In genomic region chr20:4740774-4741431, GRCh38 we compare ENCODE assay signal across 1 cellular context.
TF ChIP-seq lines count a peak whose summit lies in the region.

No MANE protein-coding gene starts in this region.

TF ChIP-seq in HepG2, 621 proteins besides CTCF, POLR2A, EP300 and RAD21 (continued from another document and continues in another):
- TF ChIP-seq, protein P1, sequence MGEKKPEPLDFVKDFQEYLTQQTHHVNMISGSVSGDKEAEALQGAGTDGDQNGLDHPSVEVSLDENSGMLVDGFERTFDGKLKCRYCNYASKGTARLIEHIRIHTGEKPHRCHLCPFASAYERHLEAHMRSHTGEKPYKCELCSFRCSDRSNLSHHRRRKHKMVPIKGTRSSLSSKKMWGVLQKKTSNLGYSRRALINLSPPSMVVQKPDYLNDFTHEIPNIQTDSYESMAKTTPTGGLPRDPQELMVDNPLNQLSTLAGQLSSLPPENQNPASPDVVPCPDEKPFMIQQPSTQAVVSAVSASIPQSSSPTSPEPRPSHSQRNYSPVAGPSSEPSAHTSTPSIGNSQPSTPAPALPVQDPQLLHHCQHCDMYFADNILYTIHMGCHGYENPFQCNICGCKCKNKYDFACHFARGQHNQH (CRISPR knock-in tag; IDR thresholded peaks at IDR 0.05): no peak
- TF ChIP-seq AGO1 (IDR thresholded peaks at IDR 0.05; ENCODE audit: low read depth, low read length, poor library complexity, severe bottlenecking) (no peak), ZNF20 (CRISPR knock-in tag; IDR thresholded peaks at IDR 0.05) (no peak), ZNF567 (CRISPR knock-in tag; IDR thresholded peaks at IDR 0.05; ENCODE audit: borderline replicate concordance) (0 out of 2 replicates have a peak, but pooled peaks have one; percentile 55), TBX3 (IDR thresholded peaks at IDR 0.05; ENCODE audit: borderline replicate concordance) (no peak), NR2F2 (IDR thresholded peaks at IDR 0.05; ENCODE audit: borderline replicate concordance, low read depth) (no peak), ZKSCAN5 (CRISPR knock-in tag; IDR thresholded peaks at IDR 0.05) (no peak), SNAPC2 (CRISPR knock-in tag; IDR thresholded peaks at IDR 0.05) (no peak), ZNF749 (CRISPR knock-in tag; IDR thresholded peaks at IDR 0.05; ENCODE audit: borderline replicate concordance) (no peak), PRMT3 (CRISPR knock-in tag; IDR thresholded peaks at IDR 0.05; ENCODE audit: borderline replicate concordance, low read depth) (no peak), GATAD2A (CRISPR knock-in tag; IDR thresholded peaks at IDR 0.05) (no peak), ZNF776 (CRISPR knock-in tag; IDR thresholded peaks at IDR 0.05) (no peak), SMAD3 (CRISPR knock-in tag; IDR thresholded peaks at IDR 0.05) (no peak), ZNF317 (CRISPR knock-in tag; IDR thresholded peaks at IDR 0.05) (no peak), CENPT (CRISPR knock-in tag; IDR thresholded peaks at IDR 0.05; ENCODE audit: low read depth) (no peak), FOXO1 (CRISPR knock-in tag; IDR thresholded peaks at IDR 0.05) (no peak), XRCC5 (optimal IDR thresholded peaks at IDR 0.05; ENCODE audit: low read length) (peak; percentile 95), ATAD3A (CRISPR knock-in tag; IDR thresholded peaks at IDR 0.05) (no peak), NCOA1 (CRISPR knock-in tag; IDR thresholded peaks at IDR 0.05) (no peak), IKZF1 (IDR thresholded peaks at IDR 0.05) (no peak), HMG20B (CRISPR knock-in tag; conservative IDR thresholded peaks at IDR 0.05) (no peak), ATF2 (CRISPR knock-in tag; IDR thresholded peaks at IDR 0.05) (no peak), STAG1 (CRISPR knock-in tag; IDR thresholded peaks at IDR 0.05) (peak; percentile 75), ZNF619 (CRISPR knock-in tag; IDR thresholded peaks at IDR 0.05) (peak; percentile 68; the same call in 1 of the 2 replicates), NKX3-1 (CRISPR knock-in tag; IDR thresholded peaks at IDR 0.05) (no peak), ZBED4 (CRISPR knock-in tag; IDR thresholded peaks at IDR 0.05; ENCODE audit: borderline replicate concordance) (no peak), SYNCRIP (IDR thresholded peaks at IDR 0.05; ENCODE audit: insufficient read depth, low read depth, low read length) (no peak), ETV5 (CRISPR knock-in tag; IDR thresholded peaks at IDR 0.05; ENCODE audit: borderline replicate concordance) (no peak; the same call in 1 of the 2 replicates), GLI4 (CRISPR knock-in tag; IDR thresholded peaks at IDR 0.05; ENCODE audit: borderline replicate concordance) (no peak), FOXJ3 (CRISPR knock-in tag; IDR thresholded peaks at IDR 0.05; ENCODE audit: borderline replicate concordance) (no peak), GZF1 (CRISPR knock-in tag; IDR thresholded peaks at IDR 0.05) (no peak), MAX (IDR thresholded peaks at IDR 0.05) (no peak), RERE (CRISPR knock-in tag; IDR thresholded peaks at IDR 0.05; ENCODE audit: low read depth) (no peak), THAP9 (CRISPR knock-in tag; IDR thresholded peaks at IDR 0.05; ENCODE audit: borderline replicate concordance) (0 out of 2 replicates have a peak, but pooled peaks have one; percentile 37), HIVEP1 (CRISPR knock-in tag; IDR thresholded peaks at IDR 0.05) (peak; percentile 52; the same call in 1 of the 2 replicates), GFI1 (CRISPR knock-in tag; IDR thresholded peaks at IDR 0.05; ENCODE audit: borderline replicate concordance) (no peak)
- TF ChIP-seq, protein P2, sequence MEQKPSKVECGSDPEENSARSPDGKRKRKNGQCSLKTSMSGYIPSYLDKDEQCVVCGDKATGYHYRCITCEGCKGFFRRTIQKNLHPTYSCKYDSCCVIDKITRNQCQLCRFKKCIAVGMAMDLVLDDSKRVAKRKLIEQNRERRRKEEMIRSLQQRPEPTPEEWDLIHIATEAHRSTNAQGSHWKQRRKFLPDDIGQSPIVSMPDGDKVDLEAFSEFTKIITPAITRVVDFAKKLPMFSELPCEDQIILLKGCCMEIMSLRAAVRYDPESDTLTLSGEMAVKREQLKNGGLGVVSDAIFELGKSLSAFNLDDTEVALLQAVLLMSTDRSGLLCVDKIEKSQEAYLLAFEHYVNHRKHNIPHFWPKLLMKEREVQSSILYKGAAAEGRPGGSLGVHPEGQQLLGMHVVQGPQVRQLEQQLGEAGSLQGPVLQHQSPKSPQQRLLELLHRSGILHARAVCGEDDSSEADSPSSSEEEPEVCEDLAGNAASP (CRISPR knock-in tag; IDR thresholded peaks at IDR 0.05; ENCODE audit: borderline replicate concordance): no peak
- TF ChIP-seq, protein P3, sequence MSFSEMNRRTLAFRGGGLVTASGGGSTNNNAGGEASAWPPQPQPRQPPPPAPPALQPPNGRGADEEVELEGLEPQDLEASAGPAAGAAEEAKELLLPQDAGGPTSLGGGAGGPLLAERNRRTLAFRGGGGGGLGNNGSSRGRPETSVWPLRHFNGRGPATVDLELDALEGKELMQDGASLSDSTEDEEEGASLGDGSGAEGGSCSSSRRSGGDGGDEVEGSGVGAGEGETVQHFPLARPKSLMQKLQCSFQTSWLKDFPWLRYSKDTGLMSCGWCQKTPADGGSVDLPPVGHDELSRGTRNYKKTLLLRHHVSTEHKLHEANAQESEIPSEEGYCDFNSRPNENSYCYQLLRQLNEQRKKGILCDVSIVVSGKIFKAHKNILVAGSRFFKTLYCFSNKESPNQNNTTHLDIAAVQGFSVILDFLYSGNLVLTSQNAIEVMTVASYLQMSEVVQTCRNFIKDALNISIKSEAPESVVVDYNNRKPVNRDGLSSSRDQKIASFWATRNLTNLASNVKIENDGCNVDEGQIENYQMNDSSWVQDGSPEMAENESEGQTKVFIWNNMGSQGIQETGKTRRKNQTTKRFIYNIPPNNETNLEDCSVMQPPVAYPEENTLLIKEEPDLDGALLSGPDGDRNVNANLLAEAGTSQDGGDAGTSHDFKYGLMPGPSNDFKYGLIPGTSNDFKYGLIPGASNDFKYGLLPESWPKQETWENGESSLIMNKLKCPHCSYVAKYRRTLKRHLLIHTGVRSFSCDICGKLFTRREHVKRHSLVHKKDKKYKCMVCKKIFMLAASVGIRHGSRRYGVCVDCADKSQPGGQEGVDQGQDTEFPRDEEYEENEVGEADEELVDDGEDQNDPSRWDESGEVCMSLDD (CRISPR knock-in tag; IDR thresholded peaks at IDR 0.05; ENCODE audit: borderline replicate concordance): no peak
- TF ChIP-seq, protein P4, sequence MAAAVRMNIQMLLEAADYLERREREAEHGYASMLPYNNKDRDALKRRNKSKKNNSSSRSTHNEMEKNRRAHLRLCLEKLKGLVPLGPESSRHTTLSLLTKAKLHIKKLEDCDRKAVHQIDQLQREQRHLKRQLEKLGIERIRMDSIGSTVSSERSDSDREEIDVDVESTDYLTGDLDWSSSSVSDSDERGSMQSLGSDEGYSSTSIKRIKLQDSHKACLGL (CRISPR knock-in tag; IDR thresholded peaks at IDR 0.05): no peak
- TF ChIP-seq, protein P5, sequence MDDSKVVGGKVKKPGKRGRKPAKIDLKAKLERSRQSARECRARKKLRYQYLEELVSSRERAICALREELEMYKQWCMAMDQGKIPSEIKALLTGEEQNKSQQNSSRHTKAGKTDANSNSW (CRISPR knock-in tag; IDR thresholded peaks at IDR 0.05; ENCODE audit: borderline replicate concordance): no peak
- TF ChIP-seq, protein P6, sequence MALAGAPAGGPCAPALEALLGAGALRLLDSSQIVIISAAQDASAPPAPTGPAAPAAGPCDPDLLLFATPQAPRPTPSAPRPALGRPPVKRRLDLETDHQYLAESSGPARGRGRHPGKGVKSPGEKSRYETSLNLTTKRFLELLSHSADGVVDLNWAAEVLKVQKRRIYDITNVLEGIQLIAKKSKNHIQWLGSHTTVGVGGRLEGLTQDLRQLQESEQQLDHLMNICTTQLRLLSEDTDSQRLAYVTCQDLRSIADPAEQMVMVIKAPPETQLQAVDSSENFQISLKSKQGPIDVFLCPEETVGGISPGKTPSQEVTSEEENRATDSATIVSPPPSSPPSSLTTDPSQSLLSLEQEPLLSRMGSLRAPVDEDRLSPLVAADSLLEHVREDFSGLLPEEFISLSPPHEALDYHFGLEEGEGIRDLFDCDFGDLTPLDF (CRISPR knock-in tag; IDR thresholded peaks at IDR 0.05): no peak
